In genomic region chr12:104535383-104535782, GRCh38 we compare ENCODE assay signal across 14 cellular contexts.
DNase-seq lines count a peak whose midpoint lies in the region; ATAC-seq and TF ChIP-seq lines count a peak whose summit lies in the region.
"Had no signal": no experiment of that assay in that cellular context is flagged by ENCODE, and none has a peak within 500 bp of the region (broad histone marks: within the 10 kb centered on the region; RNA-seq: fewer than 3 reads in every experiment).

No MANE protein-coding gene starts in this region.

- POLR2A ChIA-PET in WTC11 (lab: Charles Lee), result no interaction called here

- H3K9me3 Mint-ChIP-seq in WTC11, result no peaks in the 10 kb centered on the region

- intact Hi-C loops in testis (cut with DNase I; ENCODE audit: low total_unique reads), result no loop called here

- H3K36me3 ChIP-seq in smooth muscle cell (ENCODE audit: low read depth), result no peaks in the 10 kb centered on the region
- H3K36me3 ChIP-seq in testis (ENCODE audit: low read depth, missing control alignments), result no peaks in the 10 kb centered on the region

- H3K4me2 ChIP-seq in smooth muscle cell, result peak overlapping the region; percentile 32

- peak overlapping the region; percentile 19; the same call in 1 of the 2 replicates for H3K4me3 Mint-ChIP-seq in WTC11
- H3K4me3 Mint-ChIP-seq: activated naive CD8-positive, alpha-beta T cell had no signal

- CTCF ChIA-PET in WTC11 (lab: Charles Lee), result interaction anchor here (1.1 to 1.4 kb wide), 2 partner anchors 12 to 154 kb away, joined by 3 to 9 read pairs; no protein-coding TSS in a partner anchor

- peak overlapping the region; percentile 75 for H3K27ac Mint-ChIP-seq in WTC11
- H3K27ac Mint-ChIP-seq: activated naive CD8-positive, alpha-beta T cell had no signal

- no peaks in the 10 kb centered on the region for H3K79me2 ChIP-seq in smooth muscle cell (ENCODE audit: low read depth)

- peak overlapping the region; percentile 38 for H3K27ac ChIP-seq in smooth muscle cell (ENCODE audit: low read depth)
- H3K27ac ChIP-seq in testis, result peak overlapping the region in 1 of 2 donors; percentile 1

- H3K4me3 ChIP-seq in fibroblast of the aortic adventitia (ENCODE audit: low read depth, low read length) (no peak overlapping the region), smooth muscle cell (no peak overlapping the region), testis (no peak overlapping the region)

- WGBS in smooth muscle cell (ENCODE audit: low lambda C conversion rate), result 71% methylated on average over 3 of the region's 3 CpGs
- 82 to 85% methylated on average over 3 of the region's 3 CpGs for WGBS in testis, 2 donors

- H3K4me1 Mint-ChIP-seq in WTC11, result peaks cover 27% of the 10 kb centered on the region

- H3K4me1 ChIP-seq in smooth muscle cell (ENCODE audit: low read depth), result peaks cover 5% of the 10 kb centered on the region
- H3K4me1 ChIP-seq in testis, result peaks cover 13% of the 10 kb centered on the region

- TF ChIP-seq CTCF in WTC11 (IDR thresholded peaks at IDR 0.05) (no peak), fibroblast of the aortic adventitia (IDR thresholded peaks at IDR 0.05; ENCODE audit: insufficient read depth, low read length) (no peak), smooth muscle cell (IDR thresholded peaks at IDR 0.05; ENCODE audit: borderline replicate concordance, insufficient read depth, poor library complexity, severe bottlenecking) (no peak), testis (IDR thresholded peaks at IDR 0.05) (no peak)

- DNase-seq in GM04503 (ENCODE audit: low read depth) (peak; percentile 42), WTC11 (ENCODE audit: low spot score) (no peak), fibroblast of the aortic adventitia (ENCODE audit: low read depth) (peak; percentile 39), smooth muscle cell (lab: John Stamatoyannopoulos, UW; ENCODE audit: unreplicated experiment) (no peak), testis (no peak), NCI-H1436 (lab: John Stamatoyannopoulos, UW) (no peak)
- DNase-seq: activated T-cell treated with anti-CD3 and anti-CD28 coated beads, Interleukin-2, amount 50 U/mL, for 1 hour; C1 segment of cervical spinal cord; DMS153; erythroblast; NCI-H146; NCI-H82 had no signal

- no peaks in the 10 kb centered on the region for H3K27me3 Mint-ChIP-seq in WTC11 (ENCODE audit: low read depth)
- H3K27me3 Mint-ChIP-seq: activated naive CD8-positive, alpha-beta T cell had no signal

- H3F3A ChIP-seq in smooth muscle cell (ENCODE audit: low read depth), result no peaks in the 10 kb centered on the region

- no peak overlapping the region for H3K9ac ChIP-seq in smooth muscle cell (ENCODE audit: low read depth)

- no peaks in the 10 kb centered on the region for H3K27me3 ChIP-seq in smooth muscle cell (ENCODE audit: low read depth)
- no peaks in the 10 kb centered on the region for H3K27me3 ChIP-seq in testis

- H2AFZ ChIP-seq in smooth muscle cell (ENCODE audit: low read depth), result no peak overlapping the region

- H3K9me3 ChIP-seq in smooth muscle cell (replicated peaks; ENCODE audit: low read depth), result no peaks in the 10 kb centered on the region
- no peaks in the 10 kb centered on the region for H3K9me3 ChIP-seq in testis

- ATAC-seq in WTC11 (peak; percentile 71), HG03196 (IDR thresholded peaks at IDR 0.05; ENCODE audit: unreplicated experiment) (no peak)

- TF ChIP-seq POLR2A in testis (IDR thresholded peaks at IDR 0.05), result no peak

- peaks cover 21% of the 10 kb centered on the region for H4K20me1 ChIP-seq in smooth muscle cell (ENCODE audit: low read depth)

- H3K36me3 Mint-ChIP-seq in WTC11, result no peaks in the 10 kb centered on the region

TF ChIP-seq in WTC11, 78 proteins besides CTCF, POLR2A, EP300 and RAD21:
- TF ChIP-seq, protein P1, sequence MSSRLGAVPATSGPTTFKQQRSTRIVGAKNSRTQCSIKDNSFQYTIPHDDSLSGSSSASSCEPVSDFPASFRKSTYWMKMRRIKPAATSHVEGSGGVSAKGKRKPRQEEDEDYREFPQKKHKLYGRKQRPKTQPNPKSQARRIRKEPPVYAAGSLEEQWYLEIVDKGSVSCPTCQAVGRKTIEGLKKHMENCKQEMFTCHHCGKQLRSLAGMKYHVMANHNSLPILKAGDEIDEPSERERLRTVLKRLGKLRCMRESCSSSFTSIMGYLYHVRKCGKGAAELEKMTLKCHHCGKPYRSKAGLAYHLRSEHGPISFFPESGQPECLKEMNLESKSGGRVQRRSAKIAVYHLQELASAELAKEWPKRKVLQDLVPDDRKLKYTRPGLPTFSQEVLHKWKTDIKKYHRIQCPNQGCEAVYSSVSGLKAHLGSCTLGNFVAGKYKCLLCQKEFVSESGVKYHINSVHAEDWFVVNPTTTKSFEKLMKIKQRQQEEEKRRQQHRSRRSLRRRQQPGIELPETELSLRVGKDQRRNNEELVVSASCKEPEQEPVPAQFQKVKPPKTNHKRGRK (CRISPR knock-in tag; IDR thresholded peaks at IDR 0.05; ENCODE audit: borderline replicate concordance), result no peak
- TF ChIP-seq ZBTB21 (CRISPR knock-in tag; IDR thresholded peaks at IDR 0.05; ENCODE audit: borderline replicate concordance) (no peak), ZNF232 (CRISPR knock-in tag; IDR thresholded peaks at IDR 0.05) (no peak), GTF2I (CRISPR knock-in tag; conservative IDR thresholded peaks at IDR 0.05) (no peak)

Comparison
In these comparisons a context has a peak if more than half of its experiments do, and no peak if none do; other contexts are left out.
1. DNase-seq: peak in GM04503 (single experiment) and fibroblast of the aortic adventitia (single experiment); none in WTC11 (single experiment), smooth muscle cell (single experiment), testis (single experiment) and NCI-H1436 (single experiment).